Comparison of ENCODE assay signal across 22 cellular contexts in the genomic region with DNA sequence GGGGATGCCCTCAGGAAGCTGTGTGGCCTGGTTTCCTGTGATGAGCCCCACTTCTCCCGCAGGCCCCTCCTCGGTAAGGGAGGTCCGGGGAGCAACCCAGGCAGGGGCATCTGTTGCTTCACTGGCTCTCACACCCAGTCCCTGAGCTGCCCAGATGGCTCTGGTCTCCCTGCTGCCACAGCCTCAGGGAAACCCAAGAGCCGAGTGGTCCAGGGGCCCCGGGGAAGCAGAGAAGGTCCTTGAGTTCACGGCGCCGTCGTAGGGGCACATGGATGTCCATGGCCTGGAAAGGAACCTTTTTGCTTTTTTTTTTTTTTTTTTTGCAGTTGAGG. TPM values are rescaled to one million over a fixed set of nuclear protein-coding genes. Genes with fewer than 3 reads are reported as not detected.
DNase-seq lines count a peak whose midpoint lies in the region; ATAC-seq and TF ChIP-seq lines count a peak whose summit lies in the region.
"Had no signal": no experiment of that assay in that cellular context is flagged by ENCODE, and none has a peak within 500 bp of the region (broad histone marks: within the 10 kb centered on the region; RNA-seq: fewer than 3 reads in every experiment).

No MANE protein-coding gene starts in this region.

- H3K9me3 Mint-ChIP-seq in stimulated activated naive CD8-positive, alpha-beta T cell treated with anti-CD3 and anti-CD28 coated beads, Interleukin-15, amount 100 ng/mL, for 72 hours, result no peaks in the 10 kb centered on the region
- H3K9me3 Mint-ChIP-seq: CD14-positive monocyte had no signal

- no peak for TF ChIP-seq CTCF in Peyer's patch (IDR thresholded peaks at IDR 0.05)

- no peaks in the 10 kb centered on the region for H3K27me3 ChIP-seq in Peyer's patch

- H3K4me3 ChIP-seq in Peyer's patch, result no peak overlapping the region

- no peak overlapping the region for H3K27ac Mint-ChIP-seq in stimulated activated naive CD8-positive, alpha-beta T cell treated with anti-CD3 and anti-CD28 coated beads, Interleukin-15, amount 100 ng/mL, for 72 hours
- H3K27ac Mint-ChIP-seq: CD14-positive monocyte had no signal

- no peak for DNase-seq in stimulated activated naive CD8-positive, alpha-beta T cell treated with anti-CD3 and anti-CD28 coated beads, Interleukin-15, amount 100 ng/mL, for 72 hours
- no peak for DNase-seq in stimulated activated naive CD8-positive, alpha-beta T cell treated with anti-CD3 and anti-CD28 coated beads, Interleukin-15, Interleukin-2, amounts not matched to agents 100 U/mL and 50 U/mL, for 24 hours
- peak in 2 of 3 donors; percentile 18 to 23 for DNase-seq in Peyer's patch
- DNase-seq in mesenteric fat pad (ENCODE audit: low spot score), result peak; percentile 71
- no peak for DNase-seq in T1000 (lab: John Stamatoyannopoulos, UW)
- no peak for DNase-seq in NCI-H345 (lab: John Stamatoyannopoulos, UW)
- DNase-seq: ACHN, GDM1, KBM-7, NCI-H1105, NCI-H1694, NCI-H2081 treated with DMSO at 0.1 percent for 48 hours, NCI-H82, SIG-M5 had no signal

- no peaks in the 10 kb centered on the region for H3K4me1 Mint-ChIP-seq in stimulated activated naive CD8-positive, alpha-beta T cell treated with anti-CD3 and anti-CD28 coated beads, Interleukin-15, amount 100 ng/mL, for 72 hours

- peak; percentile 26 for ATAC-seq in stimulated activated naive CD8-positive, alpha-beta T cell treated with anti-CD3 and anti-CD28 coated beads, Interleukin-15, amount 100 ng/mL, for 72 hours
- no peak for ATAC-seq in stimulated activated naive CD8-positive, alpha-beta T cell treated with anti-CD3 and anti-CD28 coated beads, Interleukin-15, Interleukin-2, amounts not matched to agents 100 U/mL and 50 U/mL, for 24 hours
- no peak for ATAC-seq in GM18873 (IDR thresholded peaks at IDR 0.05; ENCODE audit: low FRiP score, unreplicated experiment)
- ATAC-seq: HCT116, HepG2, SK-N-SH treated with all-trans-retinoic acid at 6 μM for 48 hours had no signal

- no peaks in the 10 kb centered on the region for H3K36me3 ChIP-seq in Peyer's patch

- H3K4me1 ChIP-seq in Peyer's patch, result no peaks in the 10 kb centered on the region

- H3K27me3 Mint-ChIP-seq in stimulated activated naive CD8-positive, alpha-beta T cell treated with anti-CD3 and anti-CD28 coated beads, Interleukin-15, amount 100 ng/mL, for 72 hours, result peaks cover 11% of the 10 kb centered on the region

- no peak for TF ChIP-seq POLR2A in Peyer's patch (IDR thresholded peaks at IDR 0.05)

- H3K27ac ChIP-seq in Peyer's patch, result no peak overlapping the region
- H3K27ac ChIP-seq: RWPE1 had no signal

- no peak overlapping the region for H3K4me3 Mint-ChIP-seq in stimulated activated naive CD8-positive, alpha-beta T cell treated with anti-CD3 and anti-CD28 coated beads, Interleukin-15, amount 100 ng/mL, for 72 hours
- H3K4me3 Mint-ChIP-seq: CD14-positive monocyte had no signal

- H3K9me3 ChIP-seq in Peyer's patch, result no peaks in the 10 kb centered on the region

RNA-seq across cellular contexts. Expression of a gene that starts 13.3 kb away (rescaled TPM):
- total RNA-seq in Peyer's patch, result under 1 TPM in 1 of 4 donors, not detected in 3; 0.28 TPM
- 0.35 TPM for total RNA-seq in mesenteric fat pad
- total RNA-seq: HepG2, NCI-H460 had no signal

RNA-seq across cellular contexts. Expression of a gene that starts 16.2 kb away (rescaled TPM):
- total RNA-seq in Peyer's patch (not detected), mesenteric fat pad (not detected)
- total RNA-seq: Daoy, HepG2, NCI-H460 had no signal

RNA-seq across cellular contexts. Expression of a gene that starts 31.7 kb away (rescaled TPM):
- total RNA-seq in Peyer's patch (not detected), mesenteric fat pad (0.16 TPM)
- total RNA-seq: Daoy, NCI-H460 had no signal

Comparison
In these comparisons a context has a peak if more than half of its experiments do, and no peak if none do; other contexts are left out.
1. DNase-seq: peak in Peyer's patch (2 of 3) and mesenteric fat pad (single experiment); none in stimulated activated naive CD8-positive, alpha-beta T cell treated with anti-CD3 and anti-CD28 coated beads, Interleukin-15, amount 100 ng/mL, for 72 hours (0 of 2), stimulated activated naive CD8-positive, alpha-beta T cell treated with anti-CD3 and anti-CD28 coated beads, Interleukin-15, Interleukin-2, amounts not matched to agents 100 U/mL and 50 U/mL, for 24 hours (single experiment), T1000 (single experiment) and NCI-H345 (single experiment).